15 cellular contexts compared by ENCODE assay signal in the genomic region with DNA sequence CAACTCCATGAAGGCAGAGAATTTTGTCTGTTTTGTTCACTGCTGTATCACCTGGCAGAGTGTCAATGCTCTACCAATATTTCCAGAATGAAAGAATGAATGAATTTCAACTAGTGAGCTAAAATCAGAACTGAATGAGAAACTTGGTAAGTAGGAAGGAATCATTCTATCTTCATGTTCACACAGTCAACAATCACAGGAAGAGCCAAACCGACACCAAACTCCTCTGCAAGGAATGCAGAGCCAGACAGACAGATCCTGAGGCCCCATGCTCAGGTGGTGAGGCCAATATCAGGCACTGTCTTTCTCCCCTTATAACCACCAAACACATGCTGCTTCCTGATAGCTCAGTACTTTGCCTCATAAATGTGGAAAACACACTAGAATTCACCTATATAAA.
DNase-seq lines count a peak whose midpoint lies in the region; ATAC-seq, FAIRE-seq and TF ChIP-seq lines count a peak whose summit lies in the region.
"Had no signal": no experiment of that assay in that cellular context is flagged by ENCODE, and none has a peak within 500 bp of the region (broad histone marks: within the 10 kb centered on the region; RNA-seq: fewer than 3 reads in every experiment).

No MANE protein-coding gene starts in this region.

- no peak for DNase-seq in GM12891 (ENCODE audit: insufficient read length, low spot score)
- DNase-seq in adrenal gland: no peak
- no peak for DNase-seq in sigmoid colon
- no peak for DNase-seq in NCI-H2196 (lab: John Stamatoyannopoulos, UW; ENCODE audit: unreplicated experiment)
- DNase-seq in activated naive CD4-positive, alpha-beta T cell (lab: John Stamatoyannopoulos, UW): no peak
- DNase-seq: activated T-cell treated with anti-CD3 and anti-CD28 coated beads, Interleukin-2, amount 50 U/mL, for 1 hour; aorta; effector CD8-positive, alpha-beta T cell; NCI-H1694; stimulated activated CD4-positive, alpha-beta T cell treated with anti-CD3 and anti-CD28 coated beads, Interleukin-4, amount 100 ng/mL, for 24 hours; T-helper 2 cell had no signal

- no peak for TF ChIP-seq POLR2A in GM12891 (IDR thresholded peaks at IDR 0.05; ENCODE audit: low read depth, low read length)
- TF ChIP-seq POLR2A in adrenal gland (IDR thresholded peaks at IDR 0.05): no peak
- TF ChIP-seq POLR2A in sigmoid colon (IDR thresholded peaks at IDR 0.05): no peak

- H3K36me3 ChIP-seq in adrenal gland (replicated peaks in 1 of 2) (no peaks in the 10 kb centered on the region), iPS-18a (ENCODE audit: control insufficient read depth, low read depth, low read length) (no peaks in the 10 kb centered on the region), sigmoid colon (no peaks in the 10 kb centered on the region)

- TF ChIP-seq EP300 in sigmoid colon (IDR thresholded peaks at IDR 0.05): no peak

- H3K4me3 ChIP-seq in adrenal gland: no peak overlapping the region
- H3K4me3 ChIP-seq in iPS-18a (ENCODE audit: low read length): no peak overlapping the region
- H3K4me3 ChIP-seq in sigmoid colon: no peak overlapping the region

- no peak for TF ChIP-seq CTCF in adrenal gland (IDR thresholded peaks at IDR 0.05)
- TF ChIP-seq CTCF in sigmoid colon (IDR thresholded peaks at IDR 0.05): no peak

- H3K27ac ChIP-seq in adrenal gland (peak overlapping the region; percentile 53 to 90 (median 78)), iPS-18a (ENCODE audit: low read length) (peak overlapping the region; percentile 27), sigmoid colon (peak overlapping the region; percentile 72 to 86 (median 84))

- 83 to 93% (median 90%) methylated on average over 1 of the region's 1 CpG for WGBS in adrenal gland, 4 donors
- WGBS in sigmoid colon, 2 donors: 73 to 100% methylated on average over 1 of the region's 1 CpG

- intact Hi-C loops in adrenal gland (cut with DNase I) (no loop called here), sigmoid colon (cut with DNase I) (no loop called here)

- H3K27me3 ChIP-seq in adrenal gland: no peaks in the 10 kb centered on the region
- no peaks in the 10 kb centered on the region for H3K27me3 ChIP-seq in iPS-18a (ENCODE audit: control insufficient read depth, insufficient read depth, low read length)
- H3K27me3 ChIP-seq in sigmoid colon: no peaks in the 10 kb centered on the region

- H3K9me3 ChIP-seq in adrenal gland (replicated peaks in 1 of 3) (no peaks in the 10 kb centered on the region), iPS-18a (ENCODE audit: control insufficient read depth, low read depth, low read length) (no peaks in the 10 kb centered on the region), sigmoid colon (no peaks in the 10 kb centered on the region)

- no peak for ATAC-seq in HG02798 (IDR thresholded peaks at IDR 0.05; ENCODE audit: poor library complexity, unreplicated experiment)
- ATAC-seq in GM21723 (IDR thresholded peaks at IDR 0.05; ENCODE audit: unreplicated experiment): no peak

- peak; percentile 16 for FAIRE-seq in GM12891 (lab: Jason Lieb, UNC)
- FAIRE-seq: frontal cortex had no signal

- H3K4me1 ChIP-seq in adrenal gland (replicated peaks in 1 of 2): peaks cover 19 to 54% of the 10 kb centered on the region in 2 donors
- peaks cover 47% of the 10 kb centered on the region for H3K4me1 ChIP-seq in iPS-18a (ENCODE audit: control insufficient read depth, low read depth, low read length)
- H3K4me1 ChIP-seq in sigmoid colon: peaks cover 0 to 70% (median 63%) of the 10 kb centered on the region in 4 donors

- no peak overlapping the region for H3K9ac ChIP-seq in iPS-18a (ENCODE audit: low read length)

TF ChIP-seq in GM12891, 5 proteins besides CTCF, POLR2A, EP300 and RAD21:
- no peak for TF ChIP-seq TAF1 (IDR thresholded peaks at IDR 0.05; ENCODE audit: low read depth, low read length)
- no peak for TF ChIP-seq POU2F2 (IDR thresholded peaks at IDR 0.05; ENCODE audit: low read depth, low read length)
- no peak for TF ChIP-seq PAX5 (IDR thresholded peaks at IDR 0.05; ENCODE audit: insufficient read depth, low read length, severe bottlenecking)
- TF ChIP-seq POLR2AphosphoS5 (IDR thresholded peaks at IDR 0.05; ENCODE audit: low read depth, low read length): no peak
- TF ChIP-seq SPI1 (IDR thresholded peaks at IDR 0.05; ENCODE audit: low read depth, low read length): no peak

Comparison
In these comparisons a context has a peak if more than half of its experiments do, and no peak if none do; other contexts are left out.
1. H3K27ac ChIP-seq: peak in every context shown above with its lines; median percentile 84 in sigmoid colon; 78 in adrenal gland; 27 in iPS-18a.